10 cellular contexts compared by ENCODE assay signal in genomic region chr3:45145223-45145622, GRCh38. TPM values are rescaled to one million over a fixed set of nuclear protein-coding genes. Genes with fewer than 3 reads are reported as not detected.
DNase-seq lines count a peak whose midpoint lies in the region; ATAC-seq and TF ChIP-seq lines count a peak whose summit lies in the region.
"Had no signal": no experiment of that assay in that cellular context is flagged by ENCODE, and none has a peak within 500 bp of the region (broad histone marks: within the 10 kb centered on the region; RNA-seq: fewer than 3 reads in every experiment).

No MANE protein-coding gene starts in this region.

- peaks cover 8% of the 10 kb centered on the region for H3K4me1 Mint-ChIP-seq in T-helper 1 cell treated with Interleukin-12 subunit alpha and Interleukin-12 subunit beta and Interleukin-4 antibody, amounts not matched to agents 30 μg/mL and 1 μg/mL, for 36 hours (ENCODE audit: low read depth)
- peaks cover 21% of the 10 kb centered on the region for H3K4me1 Mint-ChIP-seq in activated naive CD8-positive, alpha-beta T cell treated with anti-CD3 and anti-CD28 coated beads for 36 hours
- peaks cover 17 to 18% of the 10 kb centered on the region in 2 donors for H3K4me1 Mint-ChIP-seq in immature natural killer cell

- H3K27me3 Mint-ChIP-seq in T-helper 1 cell treated with Interleukin-12 subunit alpha and Interleukin-12 subunit beta and Interleukin-4 antibody, amounts not matched to agents 30 μg/mL and 1 μg/mL, for 36 hours (ENCODE audit: low read depth), result peaks cover 72% of the 10 kb centered on the region
- peaks cover 55% of the 10 kb centered on the region for H3K27me3 Mint-ChIP-seq in activated naive CD8-positive, alpha-beta T cell treated with anti-CD3 and anti-CD28 coated beads for 36 hours
- H3K27me3 Mint-ChIP-seq in immature natural killer cell (ENCODE audit: low read depth in 3 of 3), result peaks cover 6 to 34% (median 26%) of the 10 kb centered on the region in 3 donors

- no peak overlapping the region for H3K27ac Mint-ChIP-seq in T-helper 1 cell treated with Interleukin-12 subunit alpha and Interleukin-12 subunit beta and Interleukin-4 antibody, amounts not matched to agents 30 μg/mL and 1 μg/mL, for 36 hours
- H3K27ac Mint-ChIP-seq in activated naive CD8-positive, alpha-beta T cell treated with anti-CD3 and anti-CD28 coated beads for 36 hours, result no peak overlapping the region
- H3K27ac Mint-ChIP-seq in immature natural killer cell, result no peak overlapping the region

- H3K9me3 ChIP-seq in stomach, result no peaks in the 10 kb centered on the region

- intact Hi-C loops in stomach (cut with DNase I; ENCODE audit: low total_unique reads), result no loop called here

- H3K9me3 Mint-ChIP-seq in T-helper 1 cell treated with Interleukin-12 subunit alpha and Interleukin-12 subunit beta and Interleukin-4 antibody, amounts not matched to agents 30 μg/mL and 1 μg/mL, for 36 hours, result peaks cover 5% of the 10 kb centered on the region
- H3K9me3 Mint-ChIP-seq in activated naive CD8-positive, alpha-beta T cell treated with anti-CD3 and anti-CD28 coated beads for 36 hours, result peaks cover 5% of the 10 kb centered on the region
- peaks cover 0 to 2% (median 0%) of the 10 kb centered on the region in 6 donors for H3K9me3 Mint-ChIP-seq in immature natural killer cell

- ATAC-seq in HG03159 (IDR thresholded peaks at IDR 0.05; ENCODE audit: unreplicated experiment) (no peak), HG03354 (IDR thresholded peaks at IDR 0.05; ENCODE audit: poor library complexity, severe bottlenecking, unreplicated experiment) (no peak)

- WGBS in stomach, 5 donors, result 4 to 8% (median 6%) methylated on average over 15 of the region's 15 CpGs

- H3K27ac ChIP-seq in stomach, result peak overlapping the region; percentile 84 to 95 (median 87)

- DNase-seq in T-helper 1 cell, result no peak
- no peak for DNase-seq in activated naive CD8-positive, alpha-beta T cell treated with anti-CD3 and anti-CD28 coated beads for 36 hours
- DNase-seq in immature natural killer cell, result no peak
- DNase-seq in stomach, result no peak
- DNase-seq in activated CD8-positive, alpha-beta memory T cell treated with anti-CD3 and anti-CD28 coated beads, Interleukin-2, amount 50 U/mL, for 48 hours, result no peak

- TF ChIP-seq CTCF in stomach (IDR thresholded peaks at IDR 0.05), result no peak

- H3K4me1 ChIP-seq in stomach, result peaks cover 8 to 32% (median 21%) of the 10 kb centered on the region in 4 donors

- no peaks in the 10 kb centered on the region for H3K36me3 ChIP-seq in stomach
- H3K36me3 ChIP-seq: BLaER1 treated with 17β-estradiol and CSF1 and Interleukin-3, amounts not matched to agents 10 nM and 100 nM had no signal

- peak overlapping the region; percentile 53 to 76 (median 59) for H3K4me3 ChIP-seq in stomach
- H3K4me3 ChIP-seq: BLaER1 treated with 17β-estradiol and CSF1 and Interleukin-3, amounts not matched to agents 10 nM and 100 nM had no signal

- H3K36me3 Mint-ChIP-seq in T-helper 1 cell treated with Interleukin-12 subunit alpha and Interleukin-12 subunit beta and Interleukin-4 antibody, amounts not matched to agents 30 μg/mL and 1 μg/mL, for 36 hours (ENCODE audit: low read depth), result peaks cover 12% of the 10 kb centered on the region
- peaks cover 4% of the 10 kb centered on the region for H3K36me3 Mint-ChIP-seq in activated naive CD8-positive, alpha-beta T cell treated with anti-CD3 and anti-CD28 coated beads for 36 hours
- H3K36me3 Mint-ChIP-seq in immature natural killer cell, result no peaks in the 10 kb centered on the region

- no peak for TF ChIP-seq POLR2A in stomach (IDR thresholded peaks at IDR 0.05)

- H3K27me3 ChIP-seq in stomach, result peaks cover 0 to 27% (median 10%) of the 10 kb centered on the region in 3 donors
- H3K27me3 ChIP-seq: BLaER1 treated with 17β-estradiol and CSF1 and Interleukin-3, amounts not matched to agents 10 nM and 100 nM had no signal

- peak overlapping the region; percentile 40 for H3K4me3 Mint-ChIP-seq in T-helper 1 cell treated with Interleukin-12 subunit alpha and Interleukin-12 subunit beta and Interleukin-4 antibody, amounts not matched to agents 30 μg/mL and 1 μg/mL, for 36 hours
- peak overlapping the region; percentile 66 for H3K4me3 Mint-ChIP-seq in activated naive CD8-positive, alpha-beta T cell treated with anti-CD3 and anti-CD28 coated beads for 36 hours
- peak overlapping the region; percentile 50 to 75 (median 61) for H3K4me3 Mint-ChIP-seq in immature natural killer cell

- TF ChIP-seq EP300 in stomach (IDR thresholded peaks at IDR 0.05), result no peak

RNA-seq across cellular contexts. Expression of gene CDCP1, which starts 1.0 kb away (rescaled TPM):
- 1 to 10 TPM in 1 of 2 experiments, under 1 TPM in 1; 0.82 to 1.1 TPM for total RNA-seq in activated naive CD8-positive, alpha-beta T cell treated with anti-CD3 and anti-CD28 coated beads for 36 hours
- polyA plus RNA-seq in immature natural killer cell (1 to 10 TPM; 1.1 to 3.3 (median 2.0) TPM), stomach (1 to 10 TPM; 4.1 to 9.9 (median 7.8) TPM)
- 10 to 100 TPM in 2 of 5 donors, 1 to 10 TPM in 3; 4.1 to 24.5 (median 8.4) TPM for total RNA-seq in stomach
- total RNA-seq: SK-MEL-5 had no signal
